In the genomic region with DNA sequence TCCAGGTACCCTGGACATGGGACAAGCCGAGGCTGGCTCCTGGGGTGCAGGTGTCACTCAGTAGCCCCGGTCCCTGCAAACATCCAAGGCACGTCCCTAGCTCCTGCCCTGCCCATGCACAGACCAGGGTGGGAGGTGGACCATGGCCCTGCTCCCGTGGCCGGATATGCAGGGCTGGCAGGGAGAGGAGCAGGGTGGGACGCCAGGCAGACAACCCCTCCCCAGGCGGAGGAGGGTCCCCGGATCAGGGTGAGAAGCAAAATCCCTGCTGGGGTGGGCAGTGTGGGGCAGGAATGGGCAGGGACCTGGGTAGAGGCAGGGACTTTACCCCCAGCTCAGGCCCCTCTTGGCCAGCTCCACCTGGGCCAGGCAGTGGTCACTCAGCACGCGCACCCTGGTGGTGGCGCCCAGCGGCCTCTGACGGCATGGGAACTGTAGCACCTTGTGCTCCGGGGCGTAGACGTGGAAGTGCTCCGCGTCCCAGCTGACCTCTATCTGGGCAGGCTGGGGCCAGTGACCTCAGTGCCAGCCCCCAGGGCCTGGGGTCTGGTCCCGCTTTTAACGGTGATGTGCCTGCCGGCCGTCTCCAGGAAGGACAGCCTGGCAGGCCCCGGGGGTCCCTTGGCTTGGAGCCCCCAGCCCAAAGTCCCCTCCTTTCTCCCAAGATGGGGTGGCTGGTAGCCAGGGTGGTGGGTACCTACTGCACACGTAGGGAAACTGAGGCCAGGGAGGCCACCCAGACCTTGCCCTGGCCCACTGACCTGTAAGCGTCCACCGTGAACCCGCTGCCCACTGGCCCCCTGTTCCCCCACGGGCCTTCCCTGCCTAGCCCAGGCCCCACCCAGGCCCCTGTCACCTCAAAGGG, we compare ENCODE assay signal across 2 cellular contexts.
TF ChIP-seq lines count a peak whose summit lies in the region.

No MANE protein-coding gene starts in this region.

TF ChIP-seq in K562, 482 proteins besides CTCF, POLR2A, EP300 and RAD21 (continued from another document and continues in another):
- TF ChIP-seq, protein P1, sequence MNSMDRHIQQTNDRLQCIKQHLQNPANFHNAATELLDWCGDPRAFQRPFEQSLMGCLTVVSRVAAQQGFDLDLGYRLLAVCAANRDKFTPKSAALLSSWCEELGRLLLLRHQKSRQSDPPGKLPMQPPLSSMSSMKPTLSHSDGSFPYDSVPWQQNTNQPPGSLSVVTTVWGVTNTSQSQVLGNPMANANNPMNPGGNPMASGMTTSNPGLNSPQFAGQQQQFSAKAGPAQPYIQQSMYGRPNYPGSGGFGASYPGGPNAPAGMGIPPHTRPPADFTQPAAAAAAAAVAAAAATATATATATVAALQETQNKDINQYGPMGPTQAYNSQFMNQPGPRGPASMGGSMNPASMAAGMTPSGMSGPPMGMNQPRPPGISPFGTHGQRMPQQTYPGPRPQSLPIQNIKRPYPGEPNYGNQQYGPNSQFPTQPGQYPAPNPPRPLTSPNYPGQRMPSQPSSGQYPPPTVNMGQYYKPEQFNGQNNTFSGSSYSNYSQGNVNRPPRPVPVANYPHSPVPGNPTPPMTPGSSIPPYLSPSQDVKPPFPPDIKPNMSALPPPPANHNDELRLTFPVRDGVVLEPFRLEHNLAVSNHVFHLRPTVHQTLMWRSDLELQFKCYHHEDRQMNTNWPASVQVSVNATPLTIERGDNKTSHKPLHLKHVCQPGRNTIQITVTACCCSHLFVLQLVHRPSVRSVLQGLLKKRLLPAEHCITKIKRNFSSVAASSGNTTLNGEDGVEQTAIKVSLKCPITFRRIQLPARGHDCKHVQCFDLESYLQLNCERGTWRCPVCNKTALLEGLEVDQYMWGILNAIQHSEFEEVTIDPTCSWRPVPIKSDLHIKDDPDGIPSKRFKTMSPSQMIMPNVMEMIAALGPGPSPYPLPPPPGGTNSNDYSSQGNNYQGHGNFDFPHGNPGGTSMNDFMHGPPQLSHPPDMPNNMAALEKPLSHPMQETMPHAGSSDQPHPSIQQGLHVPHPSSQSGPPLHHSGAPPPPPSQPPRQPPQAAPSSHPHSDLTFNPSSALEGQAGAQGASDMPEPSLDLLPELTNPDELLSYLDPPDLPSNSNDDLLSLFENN (IDR thresholded peaks at IDR 0.05; ENCODE audit: low read depth in 2 of 2, low read length in 2 of 2): no peak
- TF ChIP-seq, protein P2, sequence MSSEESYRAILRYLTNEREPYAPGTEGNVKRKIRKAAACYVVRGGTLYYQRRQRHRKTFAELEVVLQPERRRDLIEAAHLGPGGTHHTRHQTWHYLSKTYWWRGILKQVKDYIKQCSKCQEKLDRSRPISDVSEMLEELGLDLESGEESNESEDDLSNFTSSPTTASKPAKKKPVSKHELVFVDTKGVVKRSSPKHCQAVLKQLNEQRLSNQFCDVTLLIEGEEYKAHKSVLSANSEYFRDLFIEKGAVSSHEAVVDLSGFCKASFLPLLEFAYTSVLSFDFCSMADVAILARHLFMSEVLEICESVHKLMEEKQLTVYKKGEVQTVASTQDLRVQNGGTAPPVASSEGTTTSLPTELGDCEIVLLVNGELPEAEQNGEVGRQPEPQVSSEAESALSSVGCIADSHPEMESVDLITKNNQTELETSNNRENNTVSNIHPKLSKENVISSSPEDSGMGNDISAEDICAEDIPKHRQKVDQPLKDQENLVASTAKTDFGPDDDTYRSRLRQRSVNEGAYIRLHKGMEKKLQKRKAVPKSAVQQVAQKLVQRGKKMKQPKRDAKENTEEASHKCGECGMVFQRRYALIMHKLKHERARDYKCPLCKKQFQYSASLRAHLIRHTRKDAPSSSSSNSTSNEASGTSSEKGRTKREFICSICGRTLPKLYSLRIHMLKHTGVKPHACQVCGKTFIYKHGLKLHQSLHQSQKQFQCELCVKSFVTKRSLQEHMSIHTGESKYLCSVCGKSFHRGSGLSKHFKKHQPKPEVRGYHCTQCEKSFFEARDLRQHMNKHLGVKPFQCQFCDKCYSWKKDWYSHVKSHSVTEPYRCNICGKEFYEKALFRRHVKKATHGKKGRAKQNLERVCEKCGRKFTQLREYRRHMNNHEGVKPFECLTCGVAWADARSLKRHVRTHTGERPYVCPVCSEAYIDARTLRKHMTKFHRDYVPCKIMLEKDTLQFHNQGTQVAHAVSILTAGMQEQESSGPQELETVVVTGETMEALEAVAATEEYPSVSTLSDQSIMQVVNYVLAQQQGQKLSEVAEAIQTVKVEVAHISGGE (CRISPR knock-in tag; IDR thresholded peaks at IDR 0.05): no peak
- no peak for TF ChIP-seq NFATC3 (IDR thresholded peaks at IDR 0.05)
- TF ChIP-seq E2F3 (CRISPR knock-in tag; IDR thresholded peaks at IDR 0.05): no peak
- no peak for TF ChIP-seq TAF1 (IDR thresholded peaks at IDR 0.05; ENCODE audit: control insufficient read depth, extremely low read depth, insufficient read depth, low read length, severe bottlenecking)
- TF ChIP-seq, protein P3, sequence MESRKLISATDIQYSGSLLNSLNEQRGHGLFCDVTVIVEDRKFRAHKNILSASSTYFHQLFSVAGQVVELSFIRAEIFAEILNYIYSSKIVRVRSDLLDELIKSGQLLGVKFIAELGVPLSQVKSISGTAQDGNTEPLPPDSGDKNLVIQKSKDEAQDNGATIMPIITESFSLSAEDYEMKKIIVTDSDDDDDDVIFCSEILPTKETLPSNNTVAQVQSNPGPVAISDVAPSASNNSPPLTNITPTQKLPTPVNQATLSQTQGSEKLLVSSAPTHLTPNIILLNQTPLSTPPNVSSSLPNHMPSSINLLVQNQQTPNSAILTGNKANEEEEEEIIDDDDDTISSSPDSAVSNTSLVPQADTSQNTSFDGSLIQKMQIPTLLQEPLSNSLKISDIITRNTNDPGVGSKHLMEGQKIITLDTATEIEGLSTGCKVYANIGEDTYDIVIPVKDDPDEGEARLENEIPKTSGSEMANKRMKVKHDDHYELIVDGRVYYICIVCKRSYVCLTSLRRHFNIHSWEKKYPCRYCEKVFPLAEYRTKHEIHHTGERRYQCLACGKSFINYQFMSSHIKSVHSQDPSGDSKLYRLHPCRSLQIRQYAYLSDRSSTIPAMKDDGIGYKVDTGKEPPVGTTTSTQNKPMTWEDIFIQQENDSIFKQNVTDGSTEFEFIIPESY (CRISPR knock-in tag; IDR thresholded peaks at IDR 0.05): peak; percentile 100
- no peak for TF ChIP-seq KLF1 (tag; IDR thresholded peaks at IDR 0.05)
- TF ChIP-seq BACH1 (tag; IDR thresholded peaks at IDR 0.05): no peak
- peak; percentile 75 for TF ChIP-seq ZNF263 (CRISPR knock-in tag; IDR thresholded peaks at IDR 0.05; ENCODE audit: borderline replicate concordance)
- TF ChIP-seq, protein P4, sequence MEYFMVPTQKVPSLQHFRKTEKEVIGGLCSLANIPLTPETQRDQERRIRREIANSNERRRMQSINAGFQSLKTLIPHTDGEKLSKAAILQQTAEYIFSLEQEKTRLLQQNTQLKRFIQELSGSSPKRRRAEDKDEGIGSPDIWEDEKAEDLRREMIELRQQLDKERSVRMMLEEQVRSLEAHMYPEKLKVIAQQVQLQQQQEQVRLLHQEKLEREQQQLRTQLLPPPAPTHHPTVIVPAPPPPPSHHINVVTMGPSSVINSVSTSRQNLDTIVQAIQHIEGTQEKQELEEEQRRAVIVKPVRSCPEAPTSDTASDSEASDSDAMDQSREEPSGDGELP (CRISPR knock-in tag; IDR thresholded peaks at IDR 0.05; ENCODE audit: borderline replicate concordance): peak; percentile 67; the same call in 1 of the 2 replicates
- TF ChIP-seq HDAC1 (IDR thresholded peaks at IDR 0.05): no peak
- TF ChIP-seq TARDBP (IDR thresholded peaks at IDR 0.05): no peak
- no peak for TF ChIP-seq SLC30A9 (CRISPR knock-in tag; IDR thresholded peaks at IDR 0.05)
- TF ChIP-seq, protein P5, sequence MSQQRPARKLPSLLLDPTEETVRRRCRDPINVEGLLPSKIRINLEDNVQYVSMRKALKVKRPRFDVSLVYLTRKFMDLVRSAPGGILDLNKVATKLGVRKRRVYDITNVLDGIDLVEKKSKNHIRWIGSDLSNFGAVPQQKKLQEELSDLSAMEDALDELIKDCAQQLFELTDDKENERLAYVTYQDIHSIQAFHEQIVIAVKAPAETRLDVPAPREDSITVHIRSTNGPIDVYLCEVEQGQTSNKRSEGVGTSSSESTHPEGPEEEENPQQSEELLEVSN (IDR thresholded peaks at IDR 0.05; ENCODE audit: borderline replicate concordance in 1 of 2, extremely low read depth in 1 of 2, insufficient read depth in 1 of 2, insufficient read length in 1 of 2, low read depth in 1 of 2, low read length in 1 of 2, poor library complexity in 1 of 2, severe bottlenecking in 1 of 2): peak in 1 of 2 experiments; percentile 23

TF ChIP-seq in HepG2, 621 proteins besides CTCF, POLR2A, EP300 and RAD21 (continued from another document and continues in another):
- TF ChIP-seq, protein P3 (CRISPR knock-in tag; IDR thresholded peaks at IDR 0.05): peak; percentile 94
- TF ChIP-seq RXRA (CRISPR knock-in tag; IDR thresholded peaks at IDR 0.05): no peak
- TF ChIP-seq TBL1XR1 (IDR thresholded peaks at IDR 0.05; ENCODE audit: borderline replicate concordance, low read length, partially characterized antibody): no peak
- TF ChIP-seq, protein P6, sequence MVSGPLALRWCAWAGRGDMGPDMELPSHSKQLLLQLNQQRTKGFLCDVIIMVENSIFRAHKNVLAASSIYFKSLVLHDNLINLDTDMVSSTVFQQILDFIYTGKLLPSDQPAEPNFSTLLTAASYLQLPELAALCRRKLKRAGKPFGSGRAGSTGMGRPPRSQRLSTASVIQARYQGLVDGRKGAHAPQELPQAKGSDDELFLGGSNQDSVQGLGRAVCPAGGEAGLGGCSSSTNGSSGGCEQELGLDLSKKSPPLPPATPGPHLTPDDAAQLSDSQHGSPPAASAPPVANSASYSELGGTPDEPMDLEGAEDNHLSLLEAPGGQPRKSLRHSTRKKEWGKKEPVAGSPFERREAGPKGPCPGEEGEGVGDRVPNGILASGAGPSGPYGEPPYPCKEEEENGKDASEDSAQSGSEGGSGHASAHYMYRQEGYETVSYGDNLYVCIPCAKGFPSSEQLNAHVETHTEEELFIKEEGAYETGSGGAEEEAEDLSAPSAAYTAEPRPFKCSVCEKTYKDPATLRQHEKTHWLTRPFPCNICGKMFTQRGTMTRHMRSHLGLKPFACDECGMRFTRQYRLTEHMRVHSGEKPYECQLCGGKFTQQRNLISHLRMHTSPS (CRISPR knock-in tag; IDR thresholded peaks at IDR 0.05; ENCODE audit: low read depth): peak; percentile 51; the same call in 1 of the 2 replicates
- TF ChIP-seq IKZF4 (CRISPR knock-in tag; IDR thresholded peaks at IDR 0.05; ENCODE audit: borderline replicate concordance, low read depth, not compliant biosample characterization): no peak
- TF ChIP-seq ZNF737 (CRISPR knock-in tag; IDR thresholded peaks at IDR 0.05; ENCODE audit: borderline replicate concordance): no peak
- TF ChIP-seq, protein P7, sequence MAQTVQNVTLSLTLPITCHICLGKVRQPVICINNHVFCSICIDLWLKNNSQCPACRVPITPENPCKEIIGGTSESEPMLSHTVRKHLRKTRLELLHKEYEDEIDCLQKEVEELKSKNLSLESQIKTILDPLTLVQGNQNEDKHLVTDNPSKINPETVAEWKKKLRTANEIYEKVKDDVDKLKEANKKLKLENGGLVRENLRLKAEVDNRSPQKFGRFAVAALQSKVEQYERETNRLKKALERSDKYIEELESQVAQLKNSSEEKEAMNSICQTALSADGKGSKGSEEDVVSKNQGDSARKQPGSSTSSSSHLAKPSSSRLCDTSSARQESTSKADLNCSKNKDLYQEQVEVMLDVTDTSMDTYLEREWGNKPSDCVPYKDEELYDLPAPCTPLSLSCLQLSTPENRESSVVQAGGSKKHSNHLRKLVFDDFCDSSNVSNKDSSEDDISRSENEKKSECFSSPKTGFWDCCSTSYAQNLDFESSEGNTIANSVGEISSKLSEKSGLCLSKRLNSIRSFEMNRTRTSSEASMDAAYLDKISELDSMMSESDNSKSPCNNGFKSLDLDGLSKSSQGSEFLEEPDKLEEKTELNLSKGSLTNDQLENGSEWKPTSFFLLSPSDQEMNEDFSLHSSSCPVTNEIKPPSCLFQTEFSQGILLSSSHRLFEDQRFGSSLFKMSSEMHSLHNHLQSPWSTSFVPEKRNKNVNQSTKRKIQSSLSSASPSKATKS (CRISPR knock-in tag; IDR thresholded peaks at IDR 0.05): no peak
- TF ChIP-seq ARID2 (CRISPR knock-in tag; IDR thresholded peaks at IDR 0.05; ENCODE audit: borderline replicate concordance): no peak
- TF ChIP-seq GPN1 (CRISPR knock-in tag; IDR thresholded peaks at IDR 0.05; ENCODE audit: borderline replicate concordance): no peak
- peak; percentile 85 for TF ChIP-seq HNRNPL (IDR thresholded peaks at IDR 0.05; ENCODE audit: low read depth, low read length)
- TF ChIP-seq, protein P8, sequence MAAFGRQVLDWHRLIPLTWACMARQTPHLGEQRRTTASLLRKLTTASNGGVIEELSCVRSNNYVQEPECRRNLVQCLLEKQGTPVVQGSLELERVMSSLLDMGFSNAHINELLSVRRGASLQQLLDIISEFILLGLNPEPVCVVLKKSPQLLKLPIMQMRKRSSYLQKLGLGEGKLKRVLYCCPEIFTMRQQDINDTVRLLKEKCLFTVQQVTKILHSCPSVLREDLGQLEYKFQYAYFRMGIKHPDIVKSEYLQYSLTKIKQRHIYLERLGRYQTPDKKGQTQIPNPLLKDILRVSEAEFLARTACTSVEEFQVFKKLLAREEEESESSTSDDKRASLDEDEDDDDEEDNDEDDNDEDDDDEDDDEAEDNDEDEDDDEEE (CRISPR knock-in tag; IDR thresholded peaks at IDR 0.05): no peak
- no peak for TF ChIP-seq CREB1 (IDR thresholded peaks at IDR 0.05)
- no peak for TF ChIP-seq CREB1 (CRISPR knock-in tag; IDR thresholded peaks at IDR 0.05)
- TF ChIP-seq, protein P9, sequence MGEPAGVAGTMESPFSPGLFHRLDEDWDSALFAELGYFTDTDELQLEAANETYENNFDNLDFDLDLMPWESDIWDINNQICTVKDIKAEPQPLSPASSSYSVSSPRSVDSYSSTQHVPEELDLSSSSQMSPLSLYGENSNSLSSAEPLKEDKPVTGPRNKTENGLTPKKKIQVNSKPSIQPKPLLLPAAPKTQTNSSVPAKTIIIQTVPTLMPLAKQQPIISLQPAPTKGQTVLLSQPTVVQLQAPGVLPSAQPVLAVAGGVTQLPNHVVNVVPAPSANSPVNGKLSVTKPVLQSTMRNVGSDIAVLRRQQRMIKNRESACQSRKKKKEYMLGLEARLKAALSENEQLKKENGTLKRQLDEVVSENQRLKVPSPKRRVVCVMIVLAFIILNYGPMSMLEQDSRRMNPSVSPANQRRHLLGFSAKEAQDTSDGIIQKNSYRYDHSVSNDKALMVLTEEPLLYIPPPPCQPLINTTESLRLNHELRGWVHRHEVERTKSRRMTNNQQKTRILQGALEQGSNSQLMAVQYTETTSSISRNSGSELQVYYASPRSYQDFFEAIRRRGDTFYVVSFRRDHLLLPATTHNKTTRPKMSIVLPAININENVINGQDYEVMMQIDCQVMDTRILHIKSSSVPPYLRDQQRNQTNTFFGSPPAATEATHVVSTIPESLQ (CRISPR knock-in tag; conservative IDR thresholded peaks at IDR 0.05): no peak
- no peak for TF ChIP-seq NPAS2 (CRISPR knock-in tag; IDR thresholded peaks at IDR 0.05; ENCODE audit: borderline replicate concordance)
- TF ChIP-seq KAT8 (CRISPR knock-in tag; IDR thresholded peaks at IDR 0.05): no peak
- no peak for TF ChIP-seq YY1 (IDR thresholded peaks at IDR 0.05; ENCODE audit: insufficient read depth, insufficient replicate concordance, low read depth, low read length)
